ENCODE assay signal across 12 cellular contexts in the genomic region with DNA sequence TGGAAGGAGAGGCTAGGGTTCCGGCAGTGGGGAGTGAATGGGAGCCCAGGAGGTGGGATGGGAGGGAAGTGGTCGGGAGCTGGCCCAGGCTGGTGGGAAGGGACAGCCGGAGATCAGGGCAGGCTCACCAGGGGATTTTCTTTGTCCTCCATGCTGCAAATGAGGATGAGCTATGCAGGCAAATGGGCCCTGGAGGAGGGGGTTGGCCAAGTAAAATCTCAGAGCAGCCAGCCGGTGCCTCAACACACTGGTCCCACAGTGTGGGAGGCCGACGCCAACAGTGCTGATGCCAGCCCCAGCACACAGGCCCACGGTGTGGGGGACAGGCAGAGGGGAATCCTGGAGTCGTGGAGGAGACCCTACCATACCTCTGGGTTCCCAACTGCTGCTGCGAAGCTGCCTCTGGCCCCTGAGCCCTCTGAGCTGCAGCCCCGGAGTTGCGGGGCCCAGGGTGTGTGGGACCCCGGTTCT. TPM values are rescaled to one million over a fixed set of nuclear protein-coding genes. Genes with fewer than 3 reads are reported as not detected.
DNase-seq lines count a peak whose midpoint lies in the region; ATAC-seq and TF ChIP-seq lines count a peak whose summit lies in the region.
"Had no signal": no experiment of that assay in that cellular context is flagged by ENCODE, and none has a peak within 500 bp of the region (broad histone marks: within the 10 kb centered on the region; RNA-seq: fewer than 3 reads in every experiment).

No MANE protein-coding gene starts in this region.

- H3K27me3 ChIP-seq in mesendoderm (ENCODE audit: insufficient read depth, low read length, poor library complexity), result no peaks in the 10 kb centered on the region
- peaks cover 0 to 12% of the 10 kb centered on the region in 2 donors for H3K27me3 ChIP-seq in tibial nerve
- no peaks in the 10 kb centered on the region for H3K27me3 ChIP-seq in thyroid gland

- H4K8ac ChIP-seq in mesendoderm (ENCODE audit: low read depth, low read length), result no peak overlapping the region

- H3K4me1 ChIP-seq in mesendoderm (ENCODE audit: control insufficient read depth, low read depth, low read length), result no peaks in the 10 kb centered on the region
- H3K4me1 ChIP-seq in tibial nerve, result peaks cover 0 to 27% (median 12%) of the 10 kb centered on the region in 4 donors
- H3K4me1 ChIP-seq in thyroid gland, result peaks cover 0 to 4% of the 10 kb centered on the region in 2 donors

- H3K56ac ChIP-seq in mesendoderm (ENCODE audit: low read length), result no peak overlapping the region

- no peak for TF ChIP-seq EP300 in tibial nerve (IDR thresholded peaks at IDR 0.05)

- H3K27ac ChIP-seq in mesendoderm (ENCODE audit: low read depth, low read length) (peak overlapping the region; percentile 11), tibial nerve (peak overlapping the region in 3 of 4 donors; percentile 58 to 93 (median 83)), thyroid gland (no peak overlapping the region)
- H3K27ac ChIP-seq: neutrophil had no signal

- no peak overlapping the region for H2BK5ac ChIP-seq in mesendoderm (ENCODE audit: low read length)

- H3K9me3 Mint-ChIP-seq in activated CD4-positive, alpha-beta T cell treated with anti-CD3 and anti-CD28 coated beads, Interleukin-2, amount 10 ng/mL, durations not matched to agents 24 days and 14 days, result no peaks in the 10 kb centered on the region

- H3K9ac ChIP-seq in mesendoderm (ENCODE audit: low read length), result no peak overlapping the region

- no peak overlapping the region for H3K4me2 ChIP-seq in mesendoderm (ENCODE audit: low read length)
- H3K4me2 ChIP-seq: A549 had no signal

- H3K27ac Mint-ChIP-seq in activated CD4-positive, alpha-beta T cell treated with anti-CD3 and anti-CD28 coated beads, Interleukin-2, amount 10 ng/mL, durations not matched to agents 24 days and 14 days, result peak overlapping the region; percentile 85

- no peak overlapping the region for H2AK5ac ChIP-seq in mesendoderm (ENCODE audit: low read length)

- TF ChIP-seq CTCF in tibial nerve (IDR thresholded peaks at IDR 0.05), result no peak
- no peak for TF ChIP-seq CTCF in thyroid gland (IDR thresholded peaks at IDR 0.05)

- no peak for DNase-seq in activated CD4-positive, alpha-beta T cell treated with anti-CD3 and anti-CD28 coated beads, Interleukin-2, amount 10 ng/mL, durations not matched to agents 24 days and 14 days
- DNase-seq in activated CD4-positive, alpha-beta T cell treated with anti-CD3 and anti-CD28 coated beads, Interleukin-2, amount 50 U/mL, for 4 hours, result no peak
- DNase-seq in cerebellum (ENCODE audit: low spot score) (peak; percentile 44), mesendoderm (no peak), tibial nerve (ENCODE audit: low spot score in 2 of 2) (no peak), thyroid gland (no peak), DMS 273 (lab: John Stamatoyannopoulos, UW; ENCODE audit: unreplicated experiment) (no peak)
- DNase-seq: activated CD8-positive, alpha-beta memory T cell treated with anti-CD3 and anti-CD28 coated beads, Interleukin-2, amount 50 U/mL, for 48 hours had no signal

- TF ChIP-seq POLR2A in tibial nerve (IDR thresholded peaks at IDR 0.05) (no peak), thyroid gland (IDR thresholded peaks at IDR 0.05) (no peak)

- H3K4me1 Mint-ChIP-seq in activated CD4-positive, alpha-beta T cell treated with anti-CD3 and anti-CD28 coated beads, Interleukin-2, amount 10 ng/mL, durations not matched to agents 24 days and 14 days, result peaks cover 10% of the 10 kb centered on the region

- no peak overlapping the region for H3K4ac ChIP-seq in mesendoderm (ENCODE audit: low read depth, low read length)

- no peaks in the 10 kb centered on the region for H3K79me2 ChIP-seq in mesendoderm (ENCODE audit: control insufficient read depth, insufficient read depth, low read length)

- no peak overlapping the region for H2BK15ac ChIP-seq in mesendoderm (replicated peaks; ENCODE audit: low read depth)

- WGBS in mesendoderm (ENCODE audit: extremely low coverage, insufficient coverage, low lambda C conversion rate), result no CpG with 5 or more reads among the region's 12 CpGs
- 51 to 58% methylated on average over 10 to 12 of the region's 12 CpGs for WGBS in tibial nerve, 2 donors
- 62 to 68% methylated on average over 7 to 8 of the region's 12 CpGs for WGBS in thyroid gland, 2 donors

- no peak overlapping the region for H2BK120ac ChIP-seq in mesendoderm (ENCODE audit: low read depth, low read length)

- no peaks in the 10 kb centered on the region for H3K79me1 ChIP-seq in mesendoderm (ENCODE audit: low read length)

- H3K9me3 ChIP-seq in tibial nerve (no peaks in the 10 kb centered on the region), thyroid gland (no peaks in the 10 kb centered on the region)
- H3K9me3 ChIP-seq: A549, neutrophil, Peyer's patch had no signal

- H4K5ac ChIP-seq in mesendoderm (ENCODE audit: low read length), result no peak overlapping the region

- H3K27me3 Mint-ChIP-seq in activated CD4-positive, alpha-beta T cell treated with anti-CD3 and anti-CD28 coated beads, Interleukin-2, amount 10 ng/mL, durations not matched to agents 24 days and 14 days, result peaks cover 3% of the 10 kb centered on the region

- H3K23ac ChIP-seq in mesendoderm (ENCODE audit: low read length), result no peak overlapping the region

- H3K4me3 ChIP-seq in mesendoderm (ENCODE audit: low read length) (no peak overlapping the region), tibial nerve (peak overlapping the region in 1 of 4 donors; percentile 23), thyroid gland (replicated peaks in 1 of 3) (no peak overlapping the region)
- H3K4me3 ChIP-seq: A549, Peyer's patch had no signal

- no peak for ATAC-seq in GM19455 (IDR thresholded peaks at IDR 0.05; ENCODE audit: unreplicated experiment)

- no peaks in the 10 kb centered on the region for H3K36me3 Mint-ChIP-seq in activated CD4-positive, alpha-beta T cell treated with anti-CD3 and anti-CD28 coated beads, Interleukin-2, amount 10 ng/mL, durations not matched to agents 24 days and 14 days (ENCODE audit: low read depth)

- intact Hi-C loops in activated CD4-positive, alpha-beta T cell treated with anti-CD3 and anti-CD28 coated beads, Interleukin-2, amount 10 ng/mL, durations not matched to agents 24 days and 14 days (cut with micrococcal nuclease), result loop anchor here (2.0 kb wide), 2 partner anchors 103 to 237 kb away; a partner anchor contains a TSS
- intact Hi-C loops in thyroid gland (cut with DNase I), result no loop called here

- no peak overlapping the region for H3K18ac ChIP-seq in mesendoderm (ENCODE audit: low read length)

- H3K36me3 ChIP-seq in mesendoderm (ENCODE audit: control insufficient read depth, insufficient read depth, low read length) (no peaks in the 10 kb centered on the region), tibial nerve (no peaks in the 10 kb centered on the region), thyroid gland (no peaks in the 10 kb centered on the region)
- H3K36me3 ChIP-seq: neutrophil, Peyer's patch had no signal

- H3K4me3 Mint-ChIP-seq in activated CD4-positive, alpha-beta T cell treated with anti-CD3 and anti-CD28 coated beads, Interleukin-2, amount 10 ng/mL, durations not matched to agents 24 days and 14 days, result no peak overlapping the region

RNA-seq across cellular contexts. Expression of a gene that starts 4.0 kb away (rescaled TPM):
- total RNA-seq in activated CD4-positive, alpha-beta T cell treated with anti-CD3 and anti-CD28 coated beads, Interleukin-2, amount 10 ng/mL, durations not matched to agents 24 days and 14 days, result 1.7 TPM in 2 replicates
- total RNA-seq in cerebellum (280 TPM), tibial nerve (10 to 100 TPM in 1 of 4 donors, 1 to 10 TPM in 3; 3.9 to 12.6 (median 5.9) TPM), thyroid gland (10 to 100 TPM in 2 of 4 donors, 1 to 10 TPM in 2; 3.3 to 12.9 (median 9.3) TPM)
- 7.2 TPM for polyA plus RNA-seq in mesendoderm (2013, experiment 1 of 2)
- 7.0 TPM for polyA plus RNA-seq in mesendoderm (2013, experiment 2 of 2)

RNA-seq across cellular contexts. Expression of a gene that starts 19.4 kb away (rescaled TPM):
- 33.4 and 34.4 TPM in 2 replicates for total RNA-seq in activated CD4-positive, alpha-beta T cell treated with anti-CD3 and anti-CD28 coated beads, Interleukin-2, amount 10 ng/mL, durations not matched to agents 24 days and 14 days
- total RNA-seq in cerebellum (32.0 TPM), tibial nerve (10 to 100 TPM; 41.0 to 82.5 (median 45.2) TPM), thyroid gland (10 to 100 TPM; 37.3 to 59.2 (median 44.4) TPM)
- 24.0 TPM for polyA plus RNA-seq in mesendoderm (2013, experiment 1 of 2)
- 25.0 TPM for polyA plus RNA-seq in mesendoderm (2013, experiment 2 of 2)

Comparison
In these comparisons a context has a peak if more than half of its experiments do, and no peak if none do; other contexts are left out.
1. H3K27ac ChIP-seq: peak in mesendoderm (single experiment) and tibial nerve (3 of 4); none in thyroid gland (0 of 3).
2. RNA of a gene that starts 4.0 kb away (total RNA-seq): 280 TPM in cerebellum (single experiment); 3.3 to 12.9 TPM in thyroid gland, 3.9 to 12.6 TPM in tibial nerve and 1.7 TPM in activated CD4-positive, alpha-beta T cell treated with anti-CD3 and anti-CD28 coated beads, Interleukin-2, amount 10 ng/mL, durations not matched to agents 24 days and 14 days; every median in the first group is over 10 times any median in the second.